15 cellular contexts compared by ENCODE assay signal in genomic region chr21:41701749-41702148, GRCh38.
"Had no signal": no experiment of that assay in that cellular context is flagged by ENCODE, and none has a peak within 500 bp of the region (broad histone marks: within the 10 kb centered on the region; RNA-seq: fewer than 3 reads in every experiment).

No MANE protein-coding gene starts in this region.

- H3K4me3 ChIP-seq: ascending aorta, breast epithelium, thyroid gland, uterus had no signal

- DNase-seq: activated CD4-positive, alpha-beta T cell treated with anti-CD3 and anti-CD28 coated beads for 1 hour; activated CD4-positive, alpha-beta T cell treated with anti-CD3 and anti-CD28 coated beads, Interleukin-2, amount 50 U/mL, for 48 hours; activated CD8-positive, alpha-beta memory T cell treated with anti-CD3 and anti-CD28 coated beads, Interleukin-2, amount 10 ng/mL, durations not matched to agents 7 days and 5 days; activated naive CD4-positive, alpha-beta T cell treated with anti-CD3 and anti-CD28 coated beads, Interleukin-2, amount 10 ng/mL, durations not matched to agents 7 days and 5 days; activated T-cell treated with anti-CD3 and anti-CD28 coated beads, Interleukin-2, amount 50 U/mL, for 1 hour; effector memory CD8-positive, alpha-beta T cell; mammary epithelial cell; naive B cell; T-helper 9 cell; thyroid gland; uterus had no signal

- ATAC-seq: activated CD8-positive, alpha-beta memory T cell treated with anti-CD3 and anti-CD28 coated beads, Interleukin-2, amount 10 ng/mL, durations not matched to agents 7 days and 5 days; effector memory CD8-positive, alpha-beta T cell; left lobe of liver; stimulated activated memory B cell treated with anti-CD40 and anti-IgM and Interleukin-4, amounts not matched to agents 10 μg/mL and 1 μg/mL and 100 μg/mL, for 72 hours had no signal
